9 cellular contexts compared by ENCODE assay signal in genomic region chr17:7019839-7020519, GRCh38. TPM values are rescaled to one million over a fixed set of nuclear protein-coding genes. Genes with fewer than 3 reads are reported as not detected.
DNase-seq lines count a peak whose midpoint lies in the region; ATAC-seq, FAIRE-seq and TF ChIP-seq lines count a peak whose summit lies in the region.
"Had no signal": no experiment of that assay in that cellular context is flagged by ENCODE, and none has a peak within 500 bp of the region (broad histone marks: within the 10 kb centered on the region; RNA-seq: fewer than 3 reads in every experiment).

No MANE protein-coding gene starts in this region.

- ATAC-seq in GM18505 (IDR thresholded peaks at IDR 0.05; ENCODE audit: unreplicated experiment): no peak
- ATAC-seq in GM21825 (IDR thresholded peaks at IDR 0.05; ENCODE audit: unreplicated experiment): no peak
- ATAC-seq: GM12878 had no signal

- no peaks in the 10 kb centered on the region for H3K27me3 ChIP-seq in MG63
- peaks cover 5% of the 10 kb centered on the region for H3K27me3 ChIP-seq in bronchial epithelial cell (ENCODE audit: control insufficient read depth, insufficient read depth, low read length)
- no peaks in the 10 kb centered on the region for H3K27me3 ChIP-seq in testis

- TF ChIP-seq POLR2A in testis (IDR thresholded peaks at IDR 0.05) (no peak), GM18505 (IDR thresholded peaks at IDR 0.05; ENCODE audit: borderline replicate concordance, extremely low read depth, insufficient read depth, insufficient read length) (no peak)

- WGBS in testis, 2 donors: 5 to 9% methylated on average over 15 to 16 of the region's 16 CpGs

- peak overlapping the region; percentile 93 to 95 for H3K27ac ChIP-seq in testis

- peak; percentile 73 for DNase-seq in AG08396 (ENCODE audit: low spot score)
- peak; percentile 65 for DNase-seq in MG63
- no peak for DNase-seq in bronchial epithelial cell (ENCODE audit: low read depth)
- peak; percentile 46 for DNase-seq in kidney tubule cell (ENCODE audit: low spot score)
- DNase-seq in testis: peak; percentile 62
- no peak for DNase-seq in activated CD4-positive, CD25-positive, alpha-beta regulatory T cell (lab: John Stamatoyannopoulos, UW)

- H3K9me3 ChIP-seq in MG63: no peaks in the 10 kb centered on the region
- H3K9me3 ChIP-seq in testis: no peaks in the 10 kb centered on the region

- H3K36me3 ChIP-seq in MG63 (peaks cover 14% of the 10 kb centered on the region), bronchial epithelial cell (ENCODE audit: control insufficient read depth, insufficient read depth, low read length) (peaks cover 3% of the 10 kb centered on the region), testis (ENCODE audit: low read depth, missing control alignments) (no peaks in the 10 kb centered on the region)

- FAIRE-seq in bronchial epithelial cell (lab: Jason Lieb, UNC): no peak
- FAIRE-seq: GM12878 had no signal

- H3K4me1 ChIP-seq in testis: peaks cover 34% of the 10 kb centered on the region

- intact Hi-C loops in testis (cut with DNase I; ENCODE audit: low total_unique reads): no loop called here

- H3K4me3 ChIP-seq in MG63 (peak overlapping the region; percentile 54), bronchial epithelial cell (ENCODE audit: low read depth, low read length) (peak overlapping the region; percentile 31), testis (peak overlapping the region; percentile 41 to 74)
- H3K4me3 ChIP-seq: GM12878 had no signal

- TF ChIP-seq CTCF in bronchial epithelial cell (IDR thresholded peaks at IDR 0.05; ENCODE audit: insufficient read depth, low read length, severe bottlenecking) (no peak), testis (IDR thresholded peaks at IDR 0.05) (no peak)

RNA-seq across cellular contexts. Expression of gene BCL6B, which starts 2.9 kb away (rescaled TPM):
- 0.36 TPM in 1 of 2 replicates, not detected in the other for total RNA-seq in MG63 (2014; rRNA removed; shearing (Covaris generic); ENCODE audit: low replicate concordance)
- total RNA-seq in bronchial epithelial cell: not detected in 2 replicates
- 1 to 10 TPM; 2.5 to 3.5 TPM for total RNA-seq in testis
- polyA plus RNA-seq in testis (ENCODE audit: insufficient read depth, low read depth, low replicate concordance): 4.6 TPM

RNA-seq across cellular contexts. Expression of gene RNASEK, which starts 7.6 kb away (rescaled TPM):
- total RNA-seq in MG63 (2014; rRNA removed; shearing (Covaris generic); ENCODE audit: low replicate concordance): 45.2 and 62.3 TPM in 2 replicates
- total RNA-seq in bronchial epithelial cell (5.3 and 25.5 TPM in 2 replicates), testis (100 to 1,000 TPM; 208 to 314 TPM)
- 317 TPM for polyA plus RNA-seq in testis (ENCODE audit: insufficient read depth, low read depth, low replicate concordance)

RNA-seq across cellular contexts. Expression of gene SLC16A13, which starts 15.8 kb away (rescaled TPM):
- total RNA-seq in MG63 (2014; rRNA removed; shearing (Covaris generic); ENCODE audit: low replicate concordance): 0.96 and 1.1 TPM in 2 replicates
- total RNA-seq in bronchial epithelial cell (0.26 and 1.2 TPM in 2 replicates), testis (1 to 10 TPM; 1.9 to 2.2 TPM)
- polyA plus RNA-seq in testis (ENCODE audit: insufficient read depth, low read depth, low replicate concordance): 2.0 TPM

RNA-seq across cellular contexts. Expression of gene SLC16A11, which starts 23.9 kb away (rescaled TPM):
- total RNA-seq in MG63 (2014; rRNA removed; shearing (Covaris generic); ENCODE audit: low replicate concordance): not detected in 2 replicates
- total RNA-seq in bronchial epithelial cell (0.38 TPM in 1 of 2 replicates, not detected in the other), testis (1 to 10 TPM in 1 of 2 donors, under 1 TPM in 1; 0.55 to 2.0 TPM)
- polyA plus RNA-seq in testis (ENCODE audit: insufficient read depth, low read depth, low replicate concordance): 3.0 TPM

RNA-seq across cellular contexts. Expression of gene ALOX12, which starts 24.1 kb away (rescaled TPM):
- total RNA-seq in MG63 (2014; rRNA removed; shearing (Covaris generic); ENCODE audit: low replicate concordance): not detected in 2 replicates
- total RNA-seq in bronchial epithelial cell (0.26 and 1.2 TPM in 2 replicates), testis (under 1 TPM; 0.24 to 0.25 TPM)
- 0.50 TPM for polyA plus RNA-seq in testis (ENCODE audit: insufficient read depth, low read depth, low replicate concordance)
- total RNA-seq: GM12878 had no signal

Comparison
In these comparisons a context has a peak if more than half of its experiments do, and no peak if none do; other contexts are left out.
1. DNase-seq: peak in AG08396 (single experiment), MG63 (single experiment), kidney tubule cell (single experiment) and testis (single experiment); none in bronchial epithelial cell (single experiment) and activated CD4-positive, CD25-positive, alpha-beta regulatory T cell (0 of 4).
2. Peak in every context shown above with its lines, with median percentiles within 50 percentile points of each other: H3K4me3 ChIP-seq.